In the genomic region with DNA sequence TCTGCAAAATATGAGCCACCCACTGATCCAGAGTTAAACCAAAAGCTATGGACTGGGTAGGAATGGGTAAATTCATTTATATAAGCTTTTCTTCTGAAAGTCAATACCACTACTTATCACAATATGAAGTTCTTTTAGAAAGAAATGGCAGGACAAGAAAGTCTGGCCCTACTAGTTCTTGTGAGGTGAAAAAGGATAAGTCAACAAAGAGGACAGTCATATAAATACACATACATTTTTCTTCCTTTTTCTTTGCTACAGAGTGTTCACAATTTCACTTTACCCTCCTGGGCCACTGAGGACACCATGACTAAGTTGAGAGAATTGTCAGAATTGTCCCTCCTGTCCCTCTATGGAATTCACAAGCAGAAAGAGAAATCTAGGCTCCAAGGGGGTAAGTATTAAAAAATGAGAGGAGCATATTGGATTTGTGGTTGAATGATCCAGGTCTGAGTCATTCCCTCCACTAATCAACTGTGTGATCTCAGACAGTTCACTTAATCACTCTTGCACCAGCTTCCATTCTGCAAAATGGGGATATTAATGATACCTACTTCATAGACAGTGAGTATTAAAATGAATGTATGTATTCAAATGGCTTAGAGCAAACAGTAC, we compare ENCODE assay signal across 21 cellular contexts. TPM values are rescaled to one million over a fixed set of nuclear protein-coding genes. Genes with fewer than 3 reads are reported as not detected.
DNase-seq lines count a peak whose midpoint lies in the region; ATAC-seq and TF ChIP-seq lines count a peak whose summit lies in the region.
"Had no signal": no experiment of that assay in that cellular context is flagged by ENCODE, and none has a peak within 500 bp of the region (broad histone marks: within the 10 kb centered on the region; RNA-seq: fewer than 3 reads in every experiment).

No MANE protein-coding gene starts in this region.

- H3K27ac ChIP-seq in fibroblast of lung (ENCODE audit: insufficient read depth, low read length) (no peak overlapping the region), coronary artery (no peak overlapping the region)
- H3K27ac ChIP-seq: hepatocyte, tibial nerve had no signal

- no peak overlapping the region for H3K4me3 Mint-ChIP-seq in activated T-helper 17 cell treated with anti-CD3 and anti-CD28 coated beads, Interleukin-2, amount 50 U/mL, for 72 hours
- H3K4me3 Mint-ChIP-seq: activated naive CD8-positive, alpha-beta T cell treated with anti-CD3 and anti-CD28 coated beads, Interleukin-2, amount 10 ng/mL, durations not matched to agents 7 days and 5 days had no signal

- no peaks in the 10 kb centered on the region for H3K4me1 ChIP-seq in fibroblast of lung (ENCODE audit: control insufficient read depth, extremely low read depth, insufficient read depth, low read length)

- H3K9me3 Mint-ChIP-seq in activated T-helper 17 cell treated with anti-CD3 and anti-CD28 coated beads, Interleukin-2, amount 50 U/mL, for 72 hours: no peaks in the 10 kb centered on the region
- H3K9me3 Mint-ChIP-seq: activated naive CD8-positive, alpha-beta T cell treated with anti-CD3 and anti-CD28 coated beads, Interleukin-2, amount 10 ng/mL, durations not matched to agents 7 days and 5 days had no signal

- TF ChIP-seq CTCF in fibroblast of lung (conservative IDR thresholded peaks at IDR 0.05 in 1 of 2, IDR thresholded peaks at IDR 0.05 in 1 of 2; ENCODE audit: low read depth in 1 of 2, low read length in 2 of 2) (no peak), coronary artery (IDR thresholded peaks at IDR 0.05) (no peak)

- peaks cover 7% of the 10 kb centered on the region for H3K27me3 Mint-ChIP-seq in activated T-helper 17 cell treated with anti-CD3 and anti-CD28 coated beads, Interleukin-2, amount 50 U/mL, for 72 hours

- no peaks in the 10 kb centered on the region for H3K27me3 ChIP-seq in fibroblast of lung (ENCODE audit: control insufficient read depth, insufficient read depth, low read length)
- H3K27me3 ChIP-seq: hepatocyte, tibial nerve had no signal

- H3K36me3 Mint-ChIP-seq in activated T-helper 17 cell treated with anti-CD3 and anti-CD28 coated beads, Interleukin-2, amount 50 U/mL, for 72 hours (ENCODE audit: low read depth): no peaks in the 10 kb centered on the region
- H3K36me3 Mint-ChIP-seq: activated naive CD8-positive, alpha-beta T cell treated with anti-CD3 and anti-CD28 coated beads, Interleukin-2, amount 10 ng/mL, durations not matched to agents 7 days and 5 days had no signal

- DNase-seq in HT1080 (ENCODE audit: low read depth): peak; percentile 54
- DNase-seq in fibroblast of lung (ENCODE audit: low read depth in 2 of 2): peak; percentile 24 to 81
- DNase-seq in stromal cell of bone marrow (ENCODE audit: low read depth): peak; percentile 36
- DNase-seq in NCI-H1105 treated with DMSO at 0.1 percent for 48 hours (lab: John Stamatoyannopoulos, UW): no peak
- DNase-seq in stimulated activated CD4-positive, alpha-beta T cell treated with anti-CD3 and anti-CD28 coated beads, Interleukin-4, amount 100 ng/mL, for 4 hours: no peak
- no peak for DNase-seq in coronary artery (ENCODE audit: low spot score)
- DNase-seq: activated CD8-positive, alpha-beta memory T cell treated with anti-CD3 and anti-CD28 coated beads for 24 hours; activated naive CD8-positive, alpha-beta T cell treated with anti-CD3 and anti-CD28 coated beads, Interleukin-2, amount 10 ng/mL, durations not matched to agents 7 days and 5 days; AML-193; DND-41; islet precursor cell; Kasumi-1; NCI-H1436; NCI-H82; stimulated activated naive CD4-positive, alpha-beta T cell treated with Interleukin-2 at 50 U/mL for 16 hours had no signal

- no peak overlapping the region for H3K9ac ChIP-seq in fibroblast of lung (ENCODE audit: insufficient read depth, low read length)

- H3K9me3 ChIP-seq in fibroblast of lung (ENCODE audit: control insufficient read depth, insufficient read depth, low read depth, low read length): no peaks in the 10 kb centered on the region
- H3K9me3 ChIP-seq: tibial nerve had no signal

- no peak overlapping the region for H2AFZ ChIP-seq in fibroblast of lung (ENCODE audit: low read length)
- H2AFZ ChIP-seq: hepatocyte had no signal

- no peaks in the 10 kb centered on the region for H4K20me1 ChIP-seq in fibroblast of lung (ENCODE audit: control insufficient read depth, extremely low read depth, insufficient read depth, low read length)

- H3K4me3 ChIP-seq in fibroblast of lung (replicated peaks in 1 of 4; ENCODE audit: control extremely low read depth in 1 of 4, insufficient read depth in 1 of 4, low read depth in 3 of 4, low read length in 4 of 4): no peak overlapping the region
- no peak overlapping the region for H3K4me3 ChIP-seq in coronary artery
- H3K4me3 ChIP-seq: hepatocyte, tibial nerve had no signal

- no peaks in the 10 kb centered on the region for H3K36me3 ChIP-seq in fibroblast of lung (ENCODE audit: control insufficient read depth, insufficient read depth, low read length)
- H3K36me3 ChIP-seq: tibial nerve had no signal

- ATAC-seq in activated T-helper 17 cell treated with anti-CD3 and anti-CD28 coated beads, Interleukin-2, amount 50 U/mL, for 72 hours (replicated peaks): peak; percentile 37
- ATAC-seq: sciatic nerve had no signal

- H3K4me1 Mint-ChIP-seq in activated T-helper 17 cell treated with anti-CD3 and anti-CD28 coated beads, Interleukin-2, amount 50 U/mL, for 72 hours: no peaks in the 10 kb centered on the region
- H3K4me1 Mint-ChIP-seq: activated naive CD8-positive, alpha-beta T cell treated with anti-CD3 and anti-CD28 coated beads, Interleukin-2, amount 10 ng/mL, durations not matched to agents 7 days and 5 days had no signal

- H3K79me2 ChIP-seq in fibroblast of lung (ENCODE audit: control insufficient read depth, insufficient read depth, low read length): no peaks in the 10 kb centered on the region
- H3K79me2 ChIP-seq: hepatocyte had no signal

- H3K4me2 ChIP-seq in fibroblast of lung (ENCODE audit: extremely low read depth, insufficient read depth, low read length): no peak overlapping the region
- H3K4me2 ChIP-seq: hepatocyte had no signal

- H3K27ac Mint-ChIP-seq in activated T-helper 17 cell treated with anti-CD3 and anti-CD28 coated beads, Interleukin-2, amount 50 U/mL, for 72 hours: no peak overlapping the region
- H3K27ac Mint-ChIP-seq: activated naive CD8-positive, alpha-beta T cell treated with anti-CD3 and anti-CD28 coated beads, Interleukin-2, amount 10 ng/mL, durations not matched to agents 7 days and 5 days had no signal

RNA-seq across cellular contexts. Expression of a gene that starts 27.6 kb away (rescaled TPM):
- 2.3 TPM in 1 of 2 replicates, not detected in the other for total RNA-seq in HT1080 (2014; rRNA removed; shearing (Covaris generic))
- polyA plus RNA-seq in HT1080 (2015; cell fraction: cytosol; rRNA removed): 0.02 TPM in 2 replicates
- 0.26 TPM in 1 of 2 replicates, not detected in the other for polyA plus RNA-seq in HT1080 (2015; cell fraction: nucleus; rRNA removed)
- not detected for total RNA-seq in activated T-helper 17 cell treated with anti-CD3 and anti-CD28 coated beads, Interleukin-2, amount 50 U/mL, for 72 hours
- total RNA-seq in fibroblast of lung: 0.77 and 3.5 TPM in 2 replicates
- polyA plus RNA-seq in fibroblast of lung: 3.9 and 25.3 TPM in 2 replicates
- 2.6 and 14.7 TPM in 2 replicates for polyA plus RNA-seq in fibroblast of lung (2012)
- polyA minus RNA-seq in fibroblast of lung (ENCODE audit: low replicate concordance): 5.9 and 83.5 TPM in 2 replicates
- total RNA-seq: activated naive CD8-positive, alpha-beta T cell treated with anti-CD3 and anti-CD28 coated beads, Interleukin-2, amount 10 ng/mL, durations not matched to agents 7 days and 5 days; dermis microvascular lymphatic vessel endothelial cell; lung microvascular endothelial cell had no signal

Comparison
In these comparisons a context has a peak if more than half of its experiments do, and no peak if none do; other contexts are left out.
1. DNase-seq: peak in HT1080 (single experiment), fibroblast of lung (2 of 2) and stromal cell of bone marrow (single experiment); none in NCI-H1105 treated with DMSO at 0.1 percent for 48 hours (single experiment), stimulated activated CD4-positive, alpha-beta T cell treated with anti-CD3 and anti-CD28 coated beads, Interleukin-4, amount 100 ng/mL, for 4 hours (0 of 2) and coronary artery (single experiment).